Comparison of ENCODE assay signal across 6 cellular contexts in genomic region chr20:52137850-52138249, GRCh38.
"Had no signal": no experiment of that assay in that cellular context is flagged by ENCODE, and none has a peak within 500 bp of the region (broad histone marks: within the 10 kb centered on the region; RNA-seq: fewer than 3 reads in every experiment).

No MANE protein-coding gene starts in this region.

- H3K4me3 ChIP-seq: GM12878 had no signal

- FAIRE-seq: G401.6, GM12878, GM12891, GM12892, GM18507 had no signal

- DNase-seq: GDM1 had no signal

- ATAC-seq: GM12878 had no signal
